ENCODE assay signal across 20 cellular contexts in genomic region chr20:64242797-64243475, GRCh38.
"Had no signal": no experiment of that assay in that cellular context is flagged by ENCODE, and none has a peak within 500 bp of the region (broad histone marks: within the 10 kb centered on the region; RNA-seq: fewer than 3 reads in every experiment).

No MANE protein-coding gene starts in this region.

- H3K4me2 ChIP-seq: hepatocyte had no signal

- H3K9me3 Mint-ChIP-seq: activated naive CD4-positive, alpha-beta T cell treated with anti-CD3 and anti-CD28 coated beads, Interleukin-2, amount 50 U/mL, for 72 hours; activated T-cell treated with anti-CD3 and anti-CD28 coated beads, Interleukin-2, amount 50 U/mL, for 24 hours; effector memory CD8-positive, alpha-beta T cell; stimulated activated naive CD8-positive, alpha-beta T cell treated with anti-CD3 and anti-CD28 coated beads, Interleukin-15, Interleukin-2, amounts not matched to agents 100 ng/mL and 50 ng/mL, for 24 hours had no signal

- H3K36me3 Mint-ChIP-seq: activated naive CD4-positive, alpha-beta T cell treated with anti-CD3 and anti-CD28 coated beads, Interleukin-2, amount 50 U/mL, for 72 hours had no signal

- H3K9me3 ChIP-seq: left lung, psoas muscle, suprapubic skin, transverse colon, uterus had no signal

- H3K4me1 ChIP-seq: left lung, suprapubic skin, transverse colon, uterus had no signal

- H3K4me3 Mint-ChIP-seq: activated T-cell treated with anti-CD3 and anti-CD28 coated beads, Interleukin-2, amount 50 U/mL, for 24 hours; effector memory CD8-positive, alpha-beta T cell; stimulated activated naive CD8-positive, alpha-beta T cell treated with anti-CD3 and anti-CD28 coated beads, Interleukin-15, Interleukin-2, amounts not matched to agents 100 ng/mL and 50 ng/mL, for 24 hours had no signal

- H3K27ac ChIP-seq: hepatocyte, left lung, psoas muscle, suprapubic skin, transverse colon, uterus, WERI-Rb-1 had no signal

- ATAC-seq: activated naive CD4-positive, alpha-beta T cell treated with anti-CD3 and anti-CD28 coated beads, Interleukin-2, amount 50 U/mL, for 72 hours; effector memory CD8-positive, alpha-beta T cell; left lung; psoas muscle; right cardiac atrium had no signal

- DNase-seq: activated CD4-positive, alpha-beta T cell treated with anti-CD3 and anti-CD28 coated beads, Interleukin-2, amount 50 U/mL, for 48 hours; activated effector memory CD4-positive, alpha-beta T cell treated with Interleukin-2 at 50 U/mL for 16 hours; effector memory CD8-positive, alpha-beta T cell; foreskin fibroblast; left lung; right cardiac atrium; small intestine; stimulated activated CD4-positive, alpha-beta T cell treated with anti-CD3 and anti-CD28 coated beads, Interleukin-15, amount 100 ng/mL, for 24 hours; stimulated activated CD4-positive, alpha-beta T cell treated with anti-CD3 and anti-CD28 coated beads, Interleukin-2, amount 100 ng/mL, for 48 hours; T-helper 2 cell; transverse colon; WERI-Rb-1 had no signal

- H3K27me3 Mint-ChIP-seq: stimulated activated naive CD8-positive, alpha-beta T cell treated with anti-CD3 and anti-CD28 coated beads, Interleukin-15, Interleukin-2, amounts not matched to agents 100 ng/mL and 50 ng/mL, for 24 hours had no signal

- FAIRE-seq: islet of Langerhans, small intestine had no signal

- H3K79me2 ChIP-seq: hepatocyte had no signal

- H3K27me3 ChIP-seq: hepatocyte, uterus had no signal

- H3K4me3 ChIP-seq: hepatocyte, left lung, psoas muscle, suprapubic skin, transverse colon, uterus had no signal

- H3K27ac Mint-ChIP-seq: activated naive CD4-positive, alpha-beta T cell treated with anti-CD3 and anti-CD28 coated beads, Interleukin-2, amount 50 U/mL, for 72 hours; activated T-cell treated with anti-CD3 and anti-CD28 coated beads, Interleukin-2, amount 50 U/mL, for 24 hours; effector memory CD8-positive, alpha-beta T cell; stimulated activated naive CD8-positive, alpha-beta T cell treated with anti-CD3 and anti-CD28 coated beads, Interleukin-15, Interleukin-2, amounts not matched to agents 100 ng/mL and 50 ng/mL, for 24 hours had no signal

- H3K36me3 ChIP-seq: left lung, suprapubic skin, transverse colon, uterus, WERI-Rb-1 had no signal

- H2AFZ ChIP-seq: hepatocyte had no signal
